Comparison of ENCODE assay signal across 18 cellular contexts in genomic region chr2:143629344-143629743, GRCh38.
A peak's percentile ranks its signal among the peaks of the same experiment; 100 is the strongest.
DNase-seq lines count a peak whose midpoint lies in the region; ATAC-seq and TF ChIP-seq lines count a peak whose summit lies in the region.
"Had no signal": no experiment of that assay in that cellular context is flagged by ENCODE, and none has a peak within 500 bp of the region (broad histone marks: within the 10 kb centered on the region; RNA-seq: fewer than 3 reads in every experiment).

No MANE protein-coding gene starts in this region.

- peak; percentile 64 for ATAC-seq in IMR-90 (ENCODE audit: low read depth)
- ATAC-seq: naive thymus-derived CD4-positive, alpha-beta T cell had no signal

- dilution Hi-C loops in IMR-90 (cut with HindIII; ENCODE audit: low sequenced_read_pairs, unreplicated experiment): no loop called here

- H3K4me3 ChIP-seq in IMR-90 (ENCODE audit: insufficient read depth, low read depth, low read length) (no peak overlapping the region), kidney epithelial cell (ENCODE audit: low read depth, low read length) (no peak overlapping the region)
- H3K4me3 ChIP-seq: BLaER1 treated with 17β-estradiol and CSF1 and Interleukin-3, amounts not matched to agents 10 nM and 100 nM; left ventricle myocardium inferior; right atrium auricular region had no signal

- no peak overlapping the region for H2AK5ac ChIP-seq in IMR-90 (ENCODE audit: low read depth, low read length)

- CTCF ChIA-PET in IMR-90 (lab: Yijun Ruan, JAX): no interaction called here

- H4K5ac ChIP-seq in IMR-90 (ENCODE audit: low read depth, low read length): no peak overlapping the region

- no peak overlapping the region for H2AK9ac ChIP-seq in IMR-90 (replicated peaks; ENCODE audit: low read depth, low read length, poor library complexity)

- no peaks in the 10 kb centered on the region for H4K20me1 ChIP-seq in IMR-90 (ENCODE audit: insufficient read depth, low read length)
- H4K20me1 ChIP-seq: BLaER1 treated with 17β-estradiol and CSF1 and Interleukin-3, amounts not matched to agents 10 nM and 100 nM had no signal

- no peak overlapping the region for H3K4ac ChIP-seq in IMR-90 (ENCODE audit: low read depth, low read length)

- no peak overlapping the region for H4K8ac ChIP-seq in IMR-90 (ENCODE audit: low read depth in 2 of 2, low read length in 2 of 2)

- H2BK120ac ChIP-seq in IMR-90 (ENCODE audit: low read depth, low read length): no peak overlapping the region

- no peak overlapping the region for H3K14ac ChIP-seq in IMR-90 (replicated peaks; ENCODE audit: low read depth, low read length)

- no peak overlapping the region for H2BK20ac ChIP-seq in IMR-90 (ENCODE audit: low read depth, low read length)

- no peaks in the 10 kb centered on the region for H3K79me1 ChIP-seq in IMR-90 (ENCODE audit: low read depth in 1 of 2, low read length in 2 of 2)

- TF ChIP-seq POLR2A in IMR-90 (IDR thresholded peaks at IDR 0.05; ENCODE audit: low read depth, low read length): no peak

- no peaks in the 10 kb centered on the region for H3K9me3 Mint-ChIP-seq in endothelial cell (ENCODE audit: unreplicated experiment)

- H3K4me1 ChIP-seq in IMR-90 (ENCODE audit: control insufficient read depth, insufficient read depth, low read length): no peaks in the 10 kb centered on the region
- H3K4me1 ChIP-seq: BLaER1 treated with 17β-estradiol and CSF1 and Interleukin-3, amounts not matched to agents 10 nM and 100 nM; left ventricle myocardium inferior; right atrium auricular region had no signal

- POLR2A ChIA-PET in IMR-90 (lab: Charles Lee; ENCODE audit: unreplicated experiment): no interaction called here

- no peaks in the 10 kb centered on the region for H3K36me3 ChIP-seq in IMR-90 (ENCODE audit: control insufficient read depth, insufficient read depth, low read length)
- H3K36me3 ChIP-seq in kidney epithelial cell (ENCODE audit: control insufficient read depth, insufficient read depth, low read length): no peaks in the 10 kb centered on the region
- H3K36me3 ChIP-seq: left ventricle myocardium inferior, right atrium auricular region had no signal

- in situ Hi-C loops in IMR-90 (cut with MboI; ENCODE audit: low sequenced_read_pairs): no loop called here

- H3K9me1 ChIP-seq in IMR-90 (ENCODE audit: insufficient read depth, low read length): no peaks in the 10 kb centered on the region

- no peak overlapping the region for H3K4me2 ChIP-seq in IMR-90 (ENCODE audit: low read depth, low read length)
- H3K4me2 ChIP-seq: BLaER1 treated with 17β-estradiol and CSF1 and Interleukin-3, amounts not matched to agents 10 nM and 100 nM had no signal

- H3K27me3 ChIP-seq in IMR-90 (ENCODE audit: control insufficient read depth, insufficient read depth, low read length) (no peaks in the 10 kb centered on the region), kidney epithelial cell (ENCODE audit: control insufficient read depth, insufficient read depth, low read length) (no peaks in the 10 kb centered on the region)
- H3K27me3 ChIP-seq: BLaER1 treated with 17β-estradiol and CSF1 and Interleukin-3, amounts not matched to agents 10 nM and 100 nM; right atrium auricular region had no signal

- TF ChIP-seq CTCF in IMR-90 (conservative IDR thresholded peaks at IDR 0.05; ENCODE audit: low read depth, low read length) (no peak), kidney epithelial cell (IDR thresholded peaks at IDR 0.05; ENCODE audit: insufficient read depth, low read length, poor library complexity, severe bottlenecking) (no peak), endothelial cell (IDR thresholded peaks at IDR 0.05; ENCODE audit: unreplicated experiment) (no peak)

- no peak overlapping the region for H3K56ac ChIP-seq in IMR-90 (ENCODE audit: extremely low read depth, insufficient read depth, low read length)

- no peak overlapping the region for H2BK5ac ChIP-seq in IMR-90 (ENCODE audit: low read depth, low read length, poor library complexity, severe bottlenecking)

- H3K27ac Mint-ChIP-seq in endothelial cell (ENCODE audit: unreplicated experiment): no peak overlapping the region

- H3K4me3 Mint-ChIP-seq in endothelial cell (ENCODE audit: unreplicated experiment): no peak overlapping the region
- H3K4me3 Mint-ChIP-seq: naive thymus-derived CD4-positive, alpha-beta T cell had no signal

- H4K91ac ChIP-seq in IMR-90 (ENCODE audit: insufficient read depth, low read depth, low read length): no peak overlapping the region

- H3K27me3 Mint-ChIP-seq in endothelial cell (ENCODE audit: unreplicated experiment): no peaks in the 10 kb centered on the region
- H3K27me3 Mint-ChIP-seq: naive thymus-derived CD4-positive, alpha-beta T cell had no signal

- H2BK15ac ChIP-seq in IMR-90 (ENCODE audit: low read depth, low read length): no peak overlapping the region

- TF ChIP-seq RAD21 in IMR-90 (IDR thresholded peaks at IDR 0.05; ENCODE audit: low read length): no peak

- 0 out of 2 replicates have a peak, but pooled peaks cover 2% of the 10 kb centered on the region for H3K9me3 ChIP-seq in IMR-90 (ENCODE audit: control insufficient read depth, insufficient read depth, low read length)
- H3K9me3 ChIP-seq: right atrium auricular region had no signal

- no TSS peak for BruUV-seq in IMR-90 (replicated peaks; lab: Mats Ljungman, UMichigan)

- no peaks in the 10 kb centered on the region for H3K4me1 Mint-ChIP-seq in endothelial cell (ENCODE audit: unreplicated experiment)

- DNase-seq in Daoy (ENCODE audit: low read depth) (peak; percentile 14), IMR-90 (peak; percentile 63), amniotic stem cell (lab: John Stamatoyannopoulos, UW) (peak; percentile 3), kidney epithelial cell (ENCODE audit: low read depth) (peak; percentile 12), endothelial cell (ENCODE audit: low spot score) (no peak), NCI-H345 (lab: John Stamatoyannopoulos, UW) (no peak), NOMO-1 treated with dmso at 0.1 percent for 144 hours (lab: John Stamatoyannopoulos, UW; ENCODE audit: unreplicated experiment) (no peak)
- no peak for DNase-seq in activated CD4-positive, alpha-beta T cell treated with anti-CD3 and anti-CD28 coated beads for 4 hours
- DNase-seq: activated CD4-positive, alpha-beta T cell treated with anti-CD3 and anti-CD28 coated beads, Interleukin-2, amount 50 U/mL, for 48 hours; caudate nucleus; DMS79; left ventricle myocardium inferior; naive thymus-derived CD4-positive, alpha-beta T cell; NCI-H446 treated with DMSO at 0.1 percent for 48 hours; stimulated activated naive CD4-positive, alpha-beta T cell treated with Interleukin-2 at 50 U/mL for 16 hours had no signal

- intact Hi-C loops in IMR-90 (cut with micrococcal nuclease): loop anchor here (1.0 kb wide), 1 partner anchor 46 kb away; no protein-coding TSS in a partner anchor

- H3K18ac ChIP-seq in IMR-90 (ENCODE audit: low read depth, low read length): no peak overlapping the region

- no peak overlapping the region for H3K23ac ChIP-seq in IMR-90 (ENCODE audit: low read depth, low read length)

- no peak overlapping the region for H2AFZ ChIP-seq in IMR-90 (replicated peaks; ENCODE audit: low read length, poor library complexity)

- no peak overlapping the region for H3K9ac ChIP-seq in IMR-90 (ENCODE audit: low read depth, low read length)
- H3K9ac ChIP-seq: BLaER1 treated with 17β-estradiol and CSF1 and Interleukin-3, amounts not matched to agents 10 nM and 100 nM had no signal

- no peak overlapping the region for H3K27ac ChIP-seq in IMR-90 (ENCODE audit: insufficient read depth, low read length)
- H3K27ac ChIP-seq: BLaER1 treated with 17β-estradiol and CSF1 and Interleukin-3, amounts not matched to agents 10 nM and 100 nM; left ventricle myocardium inferior; right atrium auricular region; RWPE1 had no signal

- H3K36me3 Mint-ChIP-seq in endothelial cell (ENCODE audit: low read depth, unreplicated experiment): no peaks in the 10 kb centered on the region

TF ChIP-seq in IMR-90, 13 proteins besides CTCF, POLR2A, EP300 and RAD21:
- peak; percentile 83 for TF ChIP-seq CEBPB (IDR thresholded peaks at IDR 0.05; ENCODE audit: low read depth, low read length)
- TF ChIP-seq SMC3 (IDR thresholded peaks at IDR 0.05; ENCODE audit: low read depth, low read length): no peak
TF ChIP-seq in IMR-90: peak in this region for 1.

Comparison
In these comparisons a context has a peak if more than half of its experiments do, and no peak if none do; other contexts are left out.
1. DNase-seq: peak in Daoy (single experiment), IMR-90 (single experiment), amniotic stem cell (single experiment) and kidney epithelial cell (single experiment); none in endothelial cell (single experiment), activated CD4-positive, alpha-beta T cell treated with anti-CD3 and anti-CD28 coated beads for 4 hours (0 of 2), NCI-H345 (single experiment) and NOMO-1 treated with dmso at 0.1 percent for 144 hours (single experiment).